ENCODE assay signal across 24 cellular contexts in the genomic region with DNA sequence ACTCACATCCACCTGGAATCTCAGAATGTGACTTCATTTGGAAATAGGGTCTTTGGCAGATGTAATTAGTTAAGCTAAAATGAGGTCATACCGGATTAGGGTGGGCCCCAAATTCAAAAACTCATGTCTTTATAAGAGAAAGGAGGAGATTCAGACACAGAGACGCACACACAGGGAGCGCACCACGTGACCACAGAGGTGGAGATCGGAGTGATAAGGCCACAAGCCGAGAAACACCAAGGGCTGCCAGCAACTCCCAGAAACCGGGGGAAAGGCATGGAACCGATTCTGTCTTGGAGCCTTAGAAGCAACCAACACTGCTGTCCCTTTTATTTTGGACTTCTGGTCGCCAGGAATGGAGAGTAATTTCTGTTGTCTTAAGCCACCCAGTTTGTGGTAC. TPM values are rescaled to one million over a fixed set of nuclear protein-coding genes. Genes with fewer than 3 reads are reported as not detected.
DNase-seq lines count a peak whose midpoint lies in the region; TF ChIP-seq lines count a peak whose summit lies in the region.
"Had no signal": no experiment of that assay in that cellular context is flagged by ENCODE, and none has a peak within 500 bp of the region (broad histone marks: within the 10 kb centered on the region; RNA-seq: fewer than 3 reads in every experiment).

No MANE protein-coding gene starts in this region.

- no peak overlapping the region for H3K4me2 ChIP-seq in osteoblast (ENCODE audit: insufficient read depth, low read length)

- H3K4me1 ChIP-seq in BE2C (peaks cover 5% of the 10 kb centered on the region), osteoblast (ENCODE audit: insufficient read depth, low read length) (no peaks in the 10 kb centered on the region)

- no peaks in the 10 kb centered on the region for H3K36me3 ChIP-seq in BE2C
- H3K36me3 ChIP-seq in osteoblast (ENCODE audit: insufficient read depth, low read length), result no peaks in the 10 kb centered on the region

- H3K27ac ChIP-seq in osteoblast (ENCODE audit: low read depth, low read length), result no peak overlapping the region
- H3K27ac ChIP-seq: HL-60, RWPE1 had no signal

- DNase-seq in BE2C (peak; percentile 52), EH (ENCODE audit: low read depth) (peak; percentile 36), OCI-M1 (lab: John Stamatoyannopoulos, UW) (peak; percentile 7), osteoblast (ENCODE audit: insufficient read length, low spot score, missing footprints) (peak; percentile 13), Kasumi-1 (lab: John Stamatoyannopoulos, UW) (no peak), GM03348 (ENCODE audit: low spot score) (no peak)
- no peak for DNase-seq in activated naive CD4-positive, alpha-beta T cell treated with Interleukin-2 at 50 U/mL for 16 hours
- DNase-seq: AML-193; C1 segment of cervical spinal cord; CD4-positive, alpha-beta memory T cell; COR-L47; DMS79; KBM-7; NCI-H1048; NCI-H1417; NCI-H1694 treated with DMSO at 0.1 percent for 48 hours; NCI-H2081; NCI-H226; NCI-H510A; NCI-H69; SHP77 treated with DMSO at 0.1 percent for 48 hours; T-cell had no signal

- H3K27me3 ChIP-seq in BE2C (no peaks in the 10 kb centered on the region), osteoblast (ENCODE audit: insufficient read depth, low read length) (peaks cover 24% of the 10 kb centered on the region)

- H4K20me1 ChIP-seq in osteoblast (ENCODE audit: insufficient read depth, low read length), result no peaks in the 10 kb centered on the region

- H3K4me3 ChIP-seq in BE2C (ENCODE audit: low read depth, low read length) (peak overlapping the region; percentile 33), osteoblast (ENCODE audit: insufficient read depth, low read length) (no peak overlapping the region)

- H3K9me3 ChIP-seq in BE2C (no peaks in the 10 kb centered on the region), osteoblast (ENCODE audit: low read depth, low read length) (no peaks in the 10 kb centered on the region)

- no peaks in the 10 kb centered on the region for H3K79me2 ChIP-seq in osteoblast (ENCODE audit: insufficient read depth, low read length)

- TF ChIP-seq CTCF in BE2C (IDR thresholded peaks at IDR 0.05; ENCODE audit: low read depth, low read length) (no peak), osteoblast (IDR thresholded peaks at IDR 0.05; ENCODE audit: extremely low read depth, low read depth, low read length) (no peak)

- H2AFZ ChIP-seq in osteoblast (ENCODE audit: low read length), result no peak overlapping the region

RNA-seq across cellular contexts. Expression of a gene that starts 31.8 kb away (rescaled TPM):
- not detected for polyA plus RNA-seq in BE2C (2012; ENCODE audit: insufficient read depth, insufficient read length, low read depth)
- under 0.01 TPM in 2 replicates for total RNA-seq in osteoblast
- total RNA-seq: CD4-positive, alpha-beta memory T cell; T-cell had no signal
- polyA plus RNA-seq: CD4-positive, alpha-beta memory T cell had no signal

Comparison
In these comparisons a context has a peak if more than half of its experiments do, and no peak if none do; other contexts are left out.
1. DNase-seq: peak in BE2C (single experiment), EH (single experiment), OCI-M1 (single experiment) and osteoblast (single experiment); none in Kasumi-1 (0 of 2), GM03348 (single experiment) and activated naive CD4-positive, alpha-beta T cell treated with Interleukin-2 at 50 U/mL for 16 hours (single experiment).